ENCODE assay signal across 8 cellular contexts in the genomic region with DNA sequence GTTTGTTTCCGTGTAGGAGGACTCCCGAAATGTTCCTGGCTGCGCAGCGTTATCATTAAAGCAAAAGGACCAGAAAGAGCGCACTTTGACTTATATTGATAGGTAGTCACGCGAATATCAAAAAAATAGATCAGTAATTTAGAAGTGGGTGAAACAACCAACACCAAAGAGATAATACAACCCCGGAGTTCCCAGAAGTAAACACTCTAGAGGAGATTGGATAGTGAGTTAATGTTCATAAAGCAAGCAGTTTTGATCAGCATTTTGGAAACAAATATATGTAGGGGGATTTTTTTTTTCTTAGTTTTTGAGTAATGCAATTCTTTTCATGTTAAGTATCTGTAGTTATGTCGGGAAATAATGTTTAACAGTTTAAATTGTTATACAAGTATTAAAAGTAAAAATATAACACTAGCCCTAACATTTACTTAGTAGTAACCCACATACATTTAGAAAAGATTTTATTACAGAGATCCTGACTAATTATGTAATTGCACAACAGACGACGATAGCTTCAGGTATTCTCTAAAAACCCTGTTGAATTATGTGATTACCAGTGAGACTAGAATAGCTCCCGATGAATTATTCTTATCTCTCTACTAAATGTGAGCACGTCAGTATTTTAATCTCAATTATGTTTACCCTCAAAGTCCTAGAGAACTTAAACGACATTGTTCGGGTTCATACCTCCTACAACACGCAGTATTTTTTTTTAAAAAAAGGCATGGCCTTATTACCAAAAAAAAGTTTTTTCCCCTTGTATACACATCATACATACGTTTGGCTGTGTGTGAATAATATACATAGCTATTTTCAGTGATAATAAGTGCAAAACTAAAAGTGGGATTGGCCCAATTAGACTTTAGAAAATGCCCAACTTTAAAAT. TPM values are rescaled to one million over a fixed set of nuclear protein-coding genes. Genes with fewer than 3 reads are reported as not detected.
DNase-seq lines count a peak whose midpoint lies in the region; ATAC-seq and TF ChIP-seq lines count a peak whose summit lies in the region.

No MANE protein-coding gene starts in this region.

- H3K4me3 ChIP-seq in PC-3 (ENCODE audit: low read length): peak overlapping the region; percentile 86
- peak overlapping the region; percentile 72 for H3K4me3 ChIP-seq in neural progenitor cell

- H3K9me2 ChIP-seq in PC-3 (replicated peaks; ENCODE audit: low read length): no peaks in the 10 kb centered on the region

- H3K27me3 ChIP-seq in PC-3 (ENCODE audit: low read length) (no peaks in the 10 kb centered on the region), neural progenitor cell (peaks cover 67% of the 10 kb centered on the region)

- H4K20me1 ChIP-seq in PC-3 (ENCODE audit: low read length): no peaks in the 10 kb centered on the region
- H4K20me1 ChIP-seq in neural progenitor cell (ENCODE audit: low read depth): peaks cover 9% of the 10 kb centered on the region

- H3K4me2 ChIP-seq in PC-3 (ENCODE audit: low read length) (peak overlapping the region; percentile 97), neural progenitor cell (peak overlapping the region; percentile 89)

- ATAC-seq in PC-3 (peak; percentile 1; the same call in 1 of the 2 replicates), GM18498 (IDR thresholded peaks at IDR 0.05; ENCODE audit: unreplicated experiment) (no peak)

- peaks cover 6% of the 10 kb centered on the region for H3F3A ChIP-seq in PC-3 (ENCODE audit: low read length, unreplicated experiment)
- H3F3A ChIP-seq in neural progenitor cell (ENCODE audit: low read depth): peaks cover 9% of the 10 kb centered on the region

- BruUV-seq in PC-3 (replicated peaks; lab: Mats Ljungman, UMichigan): TSS peak; percentile 79

- peaks cover 9 to 22% (median 15%) of the 10 kb centered on the region in 7 donors for H3K9me3 Mint-ChIP-seq in CD14-positive monocyte
- H3K9me3 Mint-ChIP-seq in neural progenitor cell: no peaks in the 10 kb centered on the region

- H3K4me3 Mint-ChIP-seq in CD14-positive monocyte (peak overlapping the region; percentile 84 to 96), neural progenitor cell (peak overlapping the region; percentile 87)

- DNase-seq in CD14-positive monocyte (ENCODE audit: low spot score): no peak
- DNase-seq in HCEC 1CT: peak; percentile 10
- peak; percentile 44 for DNase-seq in PC-3
- DNase-seq in epithelial cell of prostate (ENCODE audit: low read depth, low spot score): no peak
- no peak for DNase-seq in neural progenitor cell (ENCODE audit: low spot score)
- DNase-seq in ureter (ENCODE audit: low spot score): no peak
- DNase-seq in iPS-NIHi11 (ENCODE audit: low spot score): no peak

- intact Hi-C loops in CD14-positive monocyte (cut with micrococcal nuclease) (no loop called here), PC-3 (cut with micrococcal nuclease) (loop anchor here (5.0 to 10.0 kb wide), 3 partner anchors 94 to 969 kb away; no protein-coding TSS in a partner anchor)

- TF ChIP-seq CTCF in CD14-positive monocyte (IDR thresholded peaks at IDR 0.05) (no peak), PC-3 (conservative IDR thresholded peaks at IDR 0.05; ENCODE audit: low read depth, low read length) (no peak), neural progenitor cell (IDR thresholded peaks at IDR 0.05) (no peak)

- H3K36me3 Mint-ChIP-seq in CD14-positive monocyte: peaks cover 4 to 6% of the 10 kb centered on the region in 2 donors
- H3K36me3 Mint-ChIP-seq in neural progenitor cell: no peaks in the 10 kb centered on the region

- H2AFZ ChIP-seq in PC-3 (ENCODE audit: low read length): peak overlapping the region; percentile 89
- H2AFZ ChIP-seq in neural progenitor cell (replicated peaks): peak overlapping the region; percentile 98

- H3K36me3 ChIP-seq in PC-3 (ENCODE audit: low read depth, low read length) (no peaks in the 10 kb centered on the region), neural progenitor cell (no peaks in the 10 kb centered on the region)

- peaks cover 57 to 74% (median 66%) of the 10 kb centered on the region in 3 donors for H3K27me3 Mint-ChIP-seq in CD14-positive monocyte (ENCODE audit: low read depth in 3 of 3)
- H3K27me3 Mint-ChIP-seq in neural progenitor cell (ENCODE audit: insufficient read depth, low read depth): peaks cover 15% of the 10 kb centered on the region

- POLR2A ChIA-PET in PC-3 (lab: Charles Lee; ENCODE audit: unreplicated experiment): interaction anchor here (0.7 kb wide), 1 partner anchor 369 kb away, joined by 10 read pairs; no protein-coding TSS in a partner anchor

- CTCF ChIA-PET in PC-3 (lab: Charles Lee): no interaction called here

- peak overlapping the region; percentile 97 for H3K9ac ChIP-seq in PC-3 (ENCODE audit: low read length)
- no peak overlapping the region for H3K9ac ChIP-seq in neural progenitor cell

- H3K27ac ChIP-seq in PC-3 (ENCODE audit: low read length) (peak overlapping the region; percentile 84), epithelial cell of prostate (peak overlapping the region; percentile 96), neural progenitor cell (no peak overlapping the region)

- H3K79me2 ChIP-seq in PC-3 (ENCODE audit: low read length) (peaks cover 29% of the 10 kb centered on the region), neural progenitor cell (ENCODE audit: low read depth) (no peaks in the 10 kb centered on the region)

- H3K4me1 Mint-ChIP-seq in CD14-positive monocyte (peaks cover 12% of the 10 kb centered on the region), neural progenitor cell (peaks cover 36% of the 10 kb centered on the region)

- H3K27ac Mint-ChIP-seq in CD14-positive monocyte (peak overlapping the region in 1 of 7 donors; percentile 31), neural progenitor cell (peak overlapping the region; percentile 87)

- H3K4me1 ChIP-seq in PC-3 (ENCODE audit: insufficient read depth, low read length) (peaks cover 57% of the 10 kb centered on the region), neural progenitor cell (peaks cover 3% of the 10 kb centered on the region)

- no peaks in the 10 kb centered on the region for H3K9me3 ChIP-seq in PC-3 (ENCODE audit: low read length)
- no peaks in the 10 kb centered on the region for H3K9me3 ChIP-seq in neural progenitor cell (ENCODE audit: low read depth)

RNA-seq across cellular contexts. Expression of a gene that starts 9.4 kb away (rescaled TPM):
- polyA plus RNA-seq in CD14-positive monocyte: not detected
- total RNA-seq in PC-3 (2014; rRNA removed): 18.6 and 25.3 TPM in 2 replicates
- total RNA-seq in neural progenitor cell (ENCODE audit: low replicate concordance): 0.30 and 0.40 TPM in 2 replicates
- 99.1 TPM for total RNA-seq in ureter

Comparison
In these comparisons a context has a peak if more than half of its experiments do, and no peak if none do; other contexts are left out.
1. DNase-seq: peak in HCEC 1CT (single experiment) and PC-3 (single experiment); none in CD14-positive monocyte (single experiment), epithelial cell of prostate (single experiment), neural progenitor cell (single experiment), ureter (single experiment) and iPS-NIHi11 (single experiment).
2. RNA of a gene that starts 9.4 kb away (total RNA-seq): 99.1 TPM in ureter (single experiment) and 18.6 to 25.3 TPM in PC-3; 0.30 to 0.40 TPM in neural progenitor cell; every median in the first group is over 10 times any median in the second.